In genomic region chr1:120176092-120176855, GRCh38 we compare ENCODE assay signal across 7 cellular contexts.
DNase-seq lines count a peak whose midpoint lies in the region; ATAC-seq and TF ChIP-seq lines count a peak whose summit lies in the region.

SEC22B (minus strand) TSS chr1:120176520; CDS start chr1:120176381, 139 bp downstream.

- peak within 1 kb of the TSS; percentile 100 for H3K4me3 ChIP-seq in retinal pigment epithelial cell (ENCODE audit: low read length)

- TF ChIP-seq CTCF in retinal pigment epithelial cell (conservative IDR thresholded peaks at IDR 0.05; ENCODE audit: low read depth, low read length): no peak

- peak; percentile 72 for DNase-seq in NCI-H2081 treated with DMSO at 0.1 percent for 48 hours (lab: John Stamatoyannopoulos, UW)
- DNase-seq in T1000 (lab: John Stamatoyannopoulos, UW): peak; percentile 84
- DNase-seq in astrocyte of the hippocampus (ENCODE audit: low read depth, low spot score): peak; percentile 95
- DNase-seq in hypothalamus (lab: John Stamatoyannopoulos, UW): peak in 50 of 51 donors; percentile 17 to 92 (median 80)
- DNase-seq in retinal pigment epithelial cell (ENCODE audit: low read depth): peak; percentile 73

- peak; percentile 91 for ATAC-seq in GM18519 (IDR thresholded peaks at IDR 0.05; ENCODE audit: low FRiP score, unreplicated experiment)
- peak; percentile 98 for ATAC-seq in HG03045 (IDR thresholded peaks at IDR 0.05; ENCODE audit: unreplicated experiment)

Comparison
In these comparisons a context has a peak if more than half of its experiments do, and no peak if none do; other contexts are left out.
1. Peak in every context shown above with its lines: DNase-seq, ATAC-seq and H3K4me3 ChIP-seq.